ENCODE assay signal across 24 cellular contexts in genomic region chr4:7967063-7967440, GRCh38. TPM values are rescaled to one million over a fixed set of nuclear protein-coding genes. Genes with fewer than 3 reads are reported as not detected.
DNase-seq lines count a peak whose midpoint lies in the region; TF ChIP-seq lines count a peak whose summit lies in the region.
"Had no signal": no experiment of that assay in that cellular context is flagged by ENCODE, and none has a peak within 500 bp of the region (broad histone marks: within the 10 kb centered on the region; RNA-seq: fewer than 3 reads in every experiment).

No MANE protein-coding gene starts in this region.

- in situ Hi-C loops in GM13977 (cut with MboI; ENCODE audit: low pct_unique_long_range_greater_than_20kb, low sequenced_read_pairs, unreplicated experiment) = no loop called here

- no peak overlapping the region for H3K4me3 Mint-ChIP-seq in activated T-cell treated with anti-CD3 and anti-CD28 coated beads, Interleukin-2, amount 50 U/mL, for 24 hours
- H3K4me3 Mint-ChIP-seq: activated naive CD8-positive, alpha-beta T cell treated with anti-CD3 and anti-CD28 coated beads, Interleukin-2, amount 10 ng/mL, durations not matched to agents 7 days and 5 days; B cell; memory B cell had no signal

- H3K4me1 Mint-ChIP-seq in activated T-cell treated with anti-CD3 and anti-CD28 coated beads, Interleukin-2, amount 50 U/mL, for 24 hours (ENCODE audit: low read depth) = peaks cover 78% of the 10 kb centered on the region

- peaks cover 36 to 71% (median 38%) of the 10 kb centered on the region in 3 donors for H3K4me1 ChIP-seq in skeletal muscle tissue (ENCODE audit: control insufficient read depth in 3 of 3, insufficient read depth in 3 of 3, low read length in 3 of 3)

- peaks cover 6 to 18% (median 16%) of the 10 kb centered on the region in 3 donors for H3K36me3 ChIP-seq in skeletal muscle tissue (ENCODE audit: control insufficient read depth in 3 of 3, insufficient read depth in 3 of 3, low read length in 3 of 3)
- H3K36me3 ChIP-seq: ascending aorta, esophagus squamous epithelium, tibial nerve had no signal

- H3K9me3 ChIP-seq in skeletal muscle tissue (ENCODE audit: control insufficient read depth in 3 of 3, low read length in 3 of 3) = no peaks in the 10 kb centered on the region
- H3K9me3 ChIP-seq: ascending aorta, esophagus squamous epithelium, tibial nerve had no signal

- CTCF ChIA-PET in RWPE1 (lab: Yijun Ruan, JAX) = no interaction called here

- H3K27me3 Mint-ChIP-seq in activated T-cell treated with anti-CD3 and anti-CD28 coated beads, Interleukin-2, amount 50 U/mL, for 24 hours = no peaks in the 10 kb centered on the region
- H3K27me3 Mint-ChIP-seq: activated naive CD8-positive, alpha-beta T cell treated with anti-CD3 and anti-CD28 coated beads, Interleukin-2, amount 10 ng/mL, durations not matched to agents 7 days and 5 days had no signal

- POLR2A ChIA-PET in RWPE1 (lab: Yijun Ruan, JAX; ENCODE audit: low non-redundant PET) = no interaction called here

- no peak for DNase-seq in activated T-cell treated with anti-CD3 and anti-CD28 coated beads, Interleukin-2, amount 50 U/mL, for 24 hours
- DNase-seq in activated T-cell treated with anti-CD3 and anti-CD28 coated beads, Interleukin-2, amount 50 U/mL, for 1 hour = no peak
- DNase-seq in RWPE1 (ENCODE audit: low spot score) = no peak
- peak; percentile 55 for DNase-seq in islet precursor cell
- no peak for DNase-seq in GM13977 (ENCODE audit: low spot score)
- DNase-seq in substantia nigra (lab: John Stamatoyannopoulos, UW) = no peak
- DNase-seq in GM03348 (ENCODE audit: low spot score) = no peak
- DNase-seq: activated naive CD8-positive, alpha-beta T cell treated with anti-CD3 and anti-CD28 coated beads, Interleukin-2, amount 10 ng/mL, durations not matched to agents 7 days and 5 days; COR-L47; DMS79; esophagus squamous epithelium; GDM1; KBM-7; left colon; NCI-H2081 treated with DMSO at 0.1 percent for 48 hours; NCI-H82; stimulated activated CD4-positive, alpha-beta T cell treated with anti-CD3 and anti-CD28 coated beads, Interleukin-1b, Interleukin-23, amount 100 ng/mL, for 48 hours; stimulated activated CD8-positive, alpha-beta memory T cell treated with anti-CD3 and anti-CD28 coated beads, Interleukin-4, amount 100 ng/mL, for 48 hours had no signal

- peaks cover 15% of the 10 kb centered on the region for H3K36me3 Mint-ChIP-seq in activated T-cell treated with anti-CD3 and anti-CD28 coated beads, Interleukin-2, amount 50 U/mL, for 24 hours (ENCODE audit: low read depth)
- H3K36me3 Mint-ChIP-seq: memory B cell had no signal

- TF ChIP-seq CTCF in RWPE1 (conservative IDR thresholded peaks at IDR 0.05; ENCODE audit: low read depth) = no peak
- no peak for TF ChIP-seq CTCF in GM13977 (IDR thresholded peaks at IDR 0.05; ENCODE audit: extremely low read depth, insufficient read depth, missing control alignments)

- H3K9ac ChIP-seq in skeletal muscle tissue (ENCODE audit: low read depth in 1 of 3, low read length in 3 of 3) = no peak overlapping the region

- no peaks in the 10 kb centered on the region for H3K9me3 Mint-ChIP-seq in activated T-cell treated with anti-CD3 and anti-CD28 coated beads, Interleukin-2, amount 50 U/mL, for 24 hours
- H3K9me3 Mint-ChIP-seq: activated naive CD8-positive, alpha-beta T cell treated with anti-CD3 and anti-CD28 coated beads, Interleukin-2, amount 10 ng/mL, durations not matched to agents 7 days and 5 days had no signal

- H3K4me3 ChIP-seq in skeletal muscle tissue (ENCODE audit: low read length in 3 of 3) = no peak overlapping the region
- H3K4me3 ChIP-seq: ascending aorta, esophagus squamous epithelium, skin epidermis, tibial nerve had no signal

- H3K27ac Mint-ChIP-seq in activated T-cell treated with anti-CD3 and anti-CD28 coated beads, Interleukin-2, amount 50 U/mL, for 24 hours = peak overlapping the region; percentile 16
- H3K27ac Mint-ChIP-seq: B cell, memory B cell had no signal

- H3K27ac ChIP-seq in RWPE1 = peak overlapping the region; percentile 16; the same call in 1 of the 2 replicates
- peak overlapping the region; percentile 28 for H3K27ac ChIP-seq in skeletal muscle tissue (ENCODE audit: low read depth, low read length)
- H3K27ac ChIP-seq in substantia nigra (ENCODE audit: low read depth, low read length, poor library complexity, severe bottlenecking) = no peak overlapping the region
- H3K27ac ChIP-seq: ascending aorta had no signal

- H3K27me3 ChIP-seq in skeletal muscle tissue (ENCODE audit: control insufficient read depth in 3 of 3, insufficient read depth in 3 of 3, low read length in 3 of 3) = no peaks in the 10 kb centered on the region
- H3K27me3 ChIP-seq: ascending aorta, esophagus squamous epithelium, tibial nerve had no signal

RNA-seq across cellular contexts. Expression of gene AFAP1, which starts 27.4 kb away (rescaled TPM):
- 29.2 TPM for total RNA-seq in skeletal muscle tissue
